In the genomic region with DNA sequence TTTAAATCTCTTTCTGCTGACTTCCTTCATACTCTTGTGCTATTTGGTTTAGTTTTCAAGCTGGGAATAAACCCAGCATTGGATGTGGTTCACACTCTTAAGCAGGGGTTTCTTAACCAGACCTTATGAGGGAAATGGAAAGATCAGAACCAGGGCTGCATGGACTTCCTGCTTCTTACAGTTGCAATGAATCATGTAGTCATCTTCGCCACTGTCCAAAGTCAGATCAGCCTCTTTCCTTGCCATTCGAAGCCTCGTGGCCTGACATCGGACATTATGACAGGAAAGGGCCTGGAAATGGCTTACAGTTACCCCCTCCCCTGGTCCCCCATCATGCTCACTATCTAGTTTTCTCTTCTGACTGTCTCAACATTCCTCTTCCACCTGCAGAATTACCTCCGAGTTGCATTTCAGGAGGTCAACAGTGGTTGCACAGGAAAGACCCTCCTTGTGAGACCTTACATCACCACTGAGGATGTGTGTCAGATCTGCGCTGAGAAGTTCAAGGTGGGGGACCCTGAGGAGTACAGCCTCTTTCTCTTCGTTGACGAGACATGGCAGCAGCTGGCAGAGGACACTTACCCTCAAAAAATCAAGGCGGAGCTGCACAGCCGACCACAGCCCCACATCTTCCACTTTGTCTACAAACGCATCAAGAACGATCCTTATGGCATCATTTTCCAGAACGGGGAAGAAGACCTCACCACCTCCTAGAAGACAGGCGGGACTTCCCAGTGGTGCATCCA, we compare ENCODE assay signal across 1 cellular context.
TF ChIP-seq lines count a peak whose summit lies in the region.

No MANE protein-coding gene starts in this region.

TF ChIP-seq in liver, 16 proteins besides CTCF, POLR2A, EP300 and RAD21 (continued from another document):
- TF ChIP-seq, protein P1, sequence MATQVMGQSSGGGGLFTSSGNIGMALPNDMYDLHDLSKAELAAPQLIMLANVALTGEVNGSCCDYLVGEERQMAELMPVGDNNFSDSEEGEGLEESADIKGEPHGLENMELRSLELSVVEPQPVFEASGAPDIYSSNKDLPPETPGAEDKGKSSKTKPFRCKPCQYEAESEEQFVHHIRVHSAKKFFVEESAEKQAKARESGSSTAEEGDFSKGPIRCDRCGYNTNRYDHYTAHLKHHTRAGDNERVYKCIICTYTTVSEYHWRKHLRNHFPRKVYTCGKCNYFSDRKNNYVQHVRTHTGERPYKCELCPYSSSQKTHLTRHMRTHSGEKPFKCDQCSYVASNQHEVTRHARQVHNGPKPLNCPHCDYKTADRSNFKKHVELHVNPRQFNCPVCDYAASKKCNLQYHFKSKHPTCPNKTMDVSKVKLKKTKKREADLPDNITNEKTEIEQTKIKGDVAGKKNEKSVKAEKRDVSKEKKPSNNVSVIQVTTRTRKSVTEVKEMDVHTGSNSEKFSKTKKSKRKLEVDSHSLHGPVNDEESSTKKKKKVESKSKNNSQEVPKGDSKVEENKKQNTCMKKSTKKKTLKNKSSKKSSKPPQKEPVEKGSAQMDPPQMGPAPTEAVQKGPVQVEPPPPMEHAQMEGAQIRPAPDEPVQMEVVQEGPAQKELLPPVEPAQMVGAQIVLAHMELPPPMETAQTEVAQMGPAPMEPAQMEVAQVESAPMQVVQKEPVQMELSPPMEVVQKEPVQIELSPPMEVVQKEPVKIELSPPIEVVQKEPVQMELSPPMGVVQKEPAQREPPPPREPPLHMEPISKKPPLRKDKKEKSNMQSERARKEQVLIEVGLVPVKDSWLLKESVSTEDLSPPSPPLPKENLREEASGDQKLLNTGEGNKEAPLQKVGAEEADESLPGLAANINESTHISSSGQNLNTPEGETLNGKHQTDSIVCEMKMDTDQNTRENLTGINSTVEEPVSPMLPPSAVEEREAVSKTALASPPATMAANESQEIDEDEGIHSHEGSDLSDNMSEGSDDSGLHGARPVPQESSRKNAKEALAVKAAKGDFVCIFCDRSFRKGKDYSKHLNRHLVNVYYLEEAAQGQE (IDR thresholded peaks at IDR 0.05) = peak; percentile 78
